In genomic region chr15:73989001-73989798, GRCh38 we compare ENCODE assay signal across 11 cellular contexts. TPM values are rescaled to one million over a fixed set of nuclear protein-coding genes. Genes with fewer than 3 reads are reported as not detected.
DNase-seq lines count a peak whose midpoint lies in the region; ATAC-seq and TF ChIP-seq lines count a peak whose summit lies in the region.
"Had no signal": no experiment of that assay in that cellular context is flagged by ENCODE, and none has a peak within 500 bp of the region (broad histone marks: within the 10 kb centered on the region; RNA-seq: fewer than 3 reads in every experiment).

No MANE protein-coding gene starts in this region.

- H3K4me3 ChIP-seq in OCI-LY3 (ENCODE audit: low read length) = no peak overlapping the region
- H3K4me3 ChIP-seq in epithelial cell of proximal tubule (ENCODE audit: low read depth, low read length) = no peak overlapping the region
- no peak overlapping the region for H3K4me3 ChIP-seq in effector memory CD4-positive, alpha-beta T cell (ENCODE audit: insufficient read depth, low read depth, low read length, poor library complexity, severe bottlenecking)

- intact Hi-C loops in posterior vena cava (cut with DNase I) = loop anchor here in 1 of 2 donors (5.0 to 10.0 kb wide), 2 partner anchors 58 to 326 kb away; no protein-coding TSS in a partner anchor

- H3K4me2 ChIP-seq in OCI-LY3 (ENCODE audit: low read length) = peak overlapping the region; percentile 51

- DNase-seq in AG20443 (ENCODE audit: low spot score) (peak; percentile 70), epithelial cell of proximal tubule (ENCODE audit: low read depth) (peak; percentile 64), posterior vena cava (ENCODE audit: low spot score) (peak; percentile 84), NAMALWA (ENCODE audit: low spot score) (no peak)
- DNase-seq in effector memory CD4-positive, alpha-beta T cell = no peak
- DNase-seq: NCI-H446 treated with DMSO at 0.1 percent for 48 hours had no signal

- ATAC-seq in HG03432 (IDR thresholded peaks at IDR 0.05; ENCODE audit: unreplicated experiment) = no peak
- ATAC-seq in GM18517 (IDR thresholded peaks at IDR 0.05; ENCODE audit: unreplicated experiment) = no peak

- peak overlapping the region; percentile 91 for H3K27ac ChIP-seq in OCI-LY3 (ENCODE audit: low read length)
- no peak overlapping the region for H3K27ac ChIP-seq in effector memory CD4-positive, alpha-beta T cell (ENCODE audit: insufficient read depth, low read length, poor library complexity, severe bottlenecking)
- H3K27ac ChIP-seq: HL-60, VCaP had no signal

- H3K36me3 ChIP-seq in OCI-LY3 (replicated peaks; ENCODE audit: low read depth, low read length) = peaks cover 9% of the 10 kb centered on the region
- H3K36me3 ChIP-seq in effector memory CD4-positive, alpha-beta T cell (ENCODE audit: control insufficient read depth, insufficient read depth, low read length) = peaks cover 3% of the 10 kb centered on the region

- no peak overlapping the region for H2AFZ ChIP-seq in OCI-LY3 (ENCODE audit: low read depth, low read length)

- TF ChIP-seq CTCF in OCI-LY3 (IDR thresholded peaks at IDR 0.05; ENCODE audit: low read depth, low read length) (no peak), epithelial cell of proximal tubule (conservative IDR thresholded peaks at IDR 0.05; ENCODE audit: low read depth, low read length) (no peak)

- H3K4me1 ChIP-seq in OCI-LY3 (ENCODE audit: low read length) = peaks cover 85% of the 10 kb centered on the region
- H3K4me1 ChIP-seq in effector memory CD4-positive, alpha-beta T cell (ENCODE audit: control insufficient read depth, insufficient read depth, low read length, poor library complexity, severe bottlenecking) = peaks cover 23% of the 10 kb centered on the region

- no peaks in the 10 kb centered on the region for H3K9me3 ChIP-seq in OCI-LY3 (ENCODE audit: insufficient read depth, low read length)
- H3K9me3 ChIP-seq in effector memory CD4-positive, alpha-beta T cell (ENCODE audit: control insufficient read depth, low read length) = no peaks in the 10 kb centered on the region

- H3K27me3 ChIP-seq in OCI-LY3 (ENCODE audit: low read depth, low read length) = no peaks in the 10 kb centered on the region
- H3K27me3 ChIP-seq in effector memory CD4-positive, alpha-beta T cell (replicated peaks; ENCODE audit: control insufficient read depth, insufficient read depth, low read length, poor library complexity, severe bottlenecking) = no peaks in the 10 kb centered on the region

- no peaks in the 10 kb centered on the region for H4K20me1 ChIP-seq in OCI-LY3 (ENCODE audit: insufficient read depth, low read length)

- peaks cover 31% of the 10 kb centered on the region for H3K79me2 ChIP-seq in OCI-LY3 (ENCODE audit: low read length)

- H3K9ac ChIP-seq in OCI-LY3 (ENCODE audit: low read length) = peak overlapping the region; percentile 55; the same call in 1 of the 2 replicates

RNA-seq across cellular contexts. Expression of gene STOML1, which starts 2.9 kb away (rescaled TPM):
- total RNA-seq in epithelial cell of proximal tubule (13.5 and 26.4 TPM in 2 replicates), posterior vena cava (10 to 100 TPM; 17.3 to 20.1 TPM)

RNA-seq across cellular contexts. Expression of gene PML, which starts 5.3 kb away (rescaled TPM):
- total RNA-seq in epithelial cell of proximal tubule (74.8 and 78.9 TPM in 2 replicates), posterior vena cava (10 to 100 TPM; 49.2 to 50.7 TPM)

Comparison
In these comparisons a context has a peak if more than half of its experiments do, and no peak if none do; other contexts are left out.
1. DNase-seq: peak in AG20443 (single experiment), epithelial cell of proximal tubule (single experiment) and posterior vena cava (single experiment); none in effector memory CD4-positive, alpha-beta T cell (0 of 3) and NAMALWA (single experiment).